Comparison of ENCODE assay signal across 1 cellular context in the genomic region with DNA sequence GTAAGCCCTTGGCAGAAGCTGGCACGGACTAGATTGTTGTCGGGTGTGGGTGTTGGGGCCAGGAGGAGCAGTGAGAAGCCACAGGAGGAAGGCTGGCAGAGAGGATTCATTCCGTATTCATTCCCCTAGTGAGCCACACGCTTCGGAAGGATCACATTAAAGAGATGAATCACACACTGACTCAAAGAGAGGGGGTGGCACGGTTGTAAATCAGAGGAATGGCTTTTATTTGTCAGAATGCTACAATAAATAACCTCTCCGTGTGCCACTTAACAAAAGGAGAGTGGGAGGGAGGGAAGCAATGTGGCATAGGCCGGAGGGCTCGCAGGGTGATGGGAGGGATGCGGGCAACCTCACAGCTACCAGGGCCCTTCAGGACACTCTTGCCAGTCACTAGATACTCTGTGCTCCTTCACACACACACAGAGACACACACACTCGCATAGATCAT.
TF ChIP-seq lines count a peak whose summit lies in the region.

No MANE protein-coding gene starts in this region.

TF ChIP-seq in WTC11, 78 proteins besides CTCF, POLR2A, EP300 and RAD21 (continued from another document):
- TF ChIP-seq, protein P1, sequence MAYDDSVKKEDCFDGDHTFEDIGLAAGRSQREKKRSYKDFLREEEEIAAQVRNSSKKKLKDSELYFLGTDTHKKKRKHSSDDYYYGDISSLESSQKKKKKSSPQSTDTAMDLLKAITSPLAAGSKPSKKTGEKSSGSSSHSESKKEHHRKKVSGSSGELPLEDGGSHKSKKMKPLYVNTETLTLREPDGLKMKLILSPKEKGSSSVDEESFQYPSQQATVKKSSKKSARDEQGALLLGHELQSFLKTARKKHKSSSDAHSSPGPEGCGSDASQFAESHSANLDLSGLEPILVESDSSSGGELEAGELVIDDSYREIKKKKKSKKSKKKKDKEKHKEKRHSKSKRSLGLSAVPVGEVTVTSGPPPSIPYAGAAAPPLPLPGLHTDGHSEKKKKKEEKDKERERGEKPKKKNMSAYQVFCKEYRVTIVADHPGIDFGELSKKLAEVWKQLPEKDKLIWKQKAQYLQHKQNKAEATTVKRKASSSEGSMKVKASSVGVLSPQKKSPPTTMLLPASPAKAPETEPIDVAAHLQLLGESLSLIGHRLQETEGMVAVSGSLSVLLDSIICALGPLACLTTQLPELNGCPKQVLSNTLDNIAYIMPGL (CRISPR knock-in tag; IDR thresholded peaks at IDR 0.05) = no peak
- no peak for TF ChIP-seq ZNF138 (CRISPR knock-in tag; conservative IDR thresholded peaks at IDR 0.05)
